In genomic region chr17:45777388-45777787, GRCh38 we compare ENCODE assay signal across 1 cellular context.
A peak's percentile ranks its signal among the peaks of the same experiment; 100 is the strongest.
TF ChIP-seq lines count a peak whose summit lies in the region.

No MANE protein-coding gene starts in this region.

TF ChIP-seq in HepG2, 621 proteins besides CTCF, POLR2A, EP300 and RAD21 (continued from another document):
- TF ChIP-seq REST (IDR thresholded peaks at IDR 0.05; ENCODE audit: borderline replicate concordance in 1 of 2, low read depth in 1 of 2, low read length in 2 of 2), result peak; percentile 53 to 89
TF ChIP-seq in HepG2: peak in this region for 2.
